In genomic region chr7:73682745-73683055, GRCh38 we compare ENCODE assay signal across 1 cellular context.
TF ChIP-seq lines count a peak whose summit lies in the region.

No MANE protein-coding gene starts in this region.

TF ChIP-seq in HepG2, 621 proteins besides CTCF, POLR2A, EP300 and RAD21 (continues in another document):
- no peak for TF ChIP-seq SSRP1 (CRISPR knock-in tag; IDR thresholded peaks at IDR 0.05)
- TF ChIP-seq ZNF646 (CRISPR knock-in tag; IDR thresholded peaks at IDR 0.05), result no peak
- TF ChIP-seq AGO2 (optimal IDR thresholded peaks at IDR 0.05; ENCODE audit: low read depth, low read length), result peak; percentile 51
- TF ChIP-seq TFAP4 (IDR thresholded peaks at IDR 0.05; ENCODE audit: borderline replicate concordance, low read depth), result no peak
- no peak for TF ChIP-seq ZNF839 (CRISPR knock-in tag; IDR thresholded peaks at IDR 0.05; ENCODE audit: borderline replicate concordance)
- TF ChIP-seq FOSL2 (CRISPR knock-in tag; IDR thresholded peaks at IDR 0.05), result no peak
- no peak for TF ChIP-seq ZHX2 (IDR thresholded peaks at IDR 0.05; ENCODE audit: low read depth)
- 0 out of 2 replicates have a peak, but pooled peaks have one; percentile 18 for TF ChIP-seq ZHX2 (CRISPR knock-in tag; IDR thresholded peaks at IDR 0.05; ENCODE audit: borderline replicate concordance)
- 0 out of 2 replicates have a peak, but pooled peaks have one; percentile 6 for TF ChIP-seq ZNF329 (CRISPR knock-in tag; IDR thresholded peaks at IDR 0.05; ENCODE audit: low read depth)
- TF ChIP-seq SNAPC2 (CRISPR knock-in tag; IDR thresholded peaks at IDR 0.05), result 0 out of 2 replicates have a peak, but pooled peaks have one; percentile 41
- no peak for TF ChIP-seq ZBTB40 (IDR thresholded peaks at IDR 0.05)
- TF ChIP-seq ZBTB40 (CRISPR knock-in tag; IDR thresholded peaks at IDR 0.05), result 0 out of 2 replicates have a peak, but pooled peaks have one; percentile 15
- 0 out of 2 replicates have a peak, but pooled peaks have one; percentile 28 for TF ChIP-seq AKAP8 (CRISPR knock-in tag; IDR thresholded peaks at IDR 0.05)
- no peak for TF ChIP-seq ZMAT5 (CRISPR knock-in tag; IDR thresholded peaks at IDR 0.05; ENCODE audit: borderline replicate concordance, low read depth)
- no peak for TF ChIP-seq ARID2 (CRISPR knock-in tag; IDR thresholded peaks at IDR 0.05; ENCODE audit: borderline replicate concordance)
- no peak for TF ChIP-seq NCOA5 (CRISPR knock-in tag; IDR thresholded peaks at IDR 0.05)
- TF ChIP-seq ZNF362 (CRISPR knock-in tag; IDR thresholded peaks at IDR 0.05; ENCODE audit: borderline replicate concordance), result no peak
- TF ChIP-seq NFATC3 (CRISPR knock-in tag; IDR thresholded peaks at IDR 0.05), result peak; percentile 40; the same call in 1 of the 2 replicates
- peak; percentile 5 for TF ChIP-seq SRSF1 (optimal IDR thresholded peaks at IDR 0.05; ENCODE audit: low read depth, low read length)
- TF ChIP-seq ZNF777 (CRISPR knock-in tag; IDR thresholded peaks at IDR 0.05), result 0 out of 2 replicates have a peak, but pooled peaks have one; percentile 56
- TF ChIP-seq KDM3A (CRISPR knock-in tag; IDR thresholded peaks at IDR 0.05; ENCODE audit: low read depth), result no peak
- TF ChIP-seq HOXA5 (CRISPR knock-in tag; IDR thresholded peaks at IDR 0.05), result 0 out of 2 replicates have a peak, but pooled peaks have one; percentile 43
- 0 out of 2 replicates have a peak, but pooled peaks have one; percentile 19 for TF ChIP-seq PHF21A (CRISPR knock-in tag; IDR thresholded peaks at IDR 0.05)
- 0 out of 2 replicates have a peak, but pooled peaks have one; percentile 1 for TF ChIP-seq IKZF5 (CRISPR knock-in tag; IDR thresholded peaks at IDR 0.05)
- no peak for TF ChIP-seq CCAR2 (optimal IDR thresholded peaks at IDR 0.05; ENCODE audit: low read depth, low read length)
- no peak for TF ChIP-seq TOE1 (CRISPR knock-in tag; IDR thresholded peaks at IDR 0.05)
